1 cellular context compared by ENCODE assay signal in the genomic region with DNA sequence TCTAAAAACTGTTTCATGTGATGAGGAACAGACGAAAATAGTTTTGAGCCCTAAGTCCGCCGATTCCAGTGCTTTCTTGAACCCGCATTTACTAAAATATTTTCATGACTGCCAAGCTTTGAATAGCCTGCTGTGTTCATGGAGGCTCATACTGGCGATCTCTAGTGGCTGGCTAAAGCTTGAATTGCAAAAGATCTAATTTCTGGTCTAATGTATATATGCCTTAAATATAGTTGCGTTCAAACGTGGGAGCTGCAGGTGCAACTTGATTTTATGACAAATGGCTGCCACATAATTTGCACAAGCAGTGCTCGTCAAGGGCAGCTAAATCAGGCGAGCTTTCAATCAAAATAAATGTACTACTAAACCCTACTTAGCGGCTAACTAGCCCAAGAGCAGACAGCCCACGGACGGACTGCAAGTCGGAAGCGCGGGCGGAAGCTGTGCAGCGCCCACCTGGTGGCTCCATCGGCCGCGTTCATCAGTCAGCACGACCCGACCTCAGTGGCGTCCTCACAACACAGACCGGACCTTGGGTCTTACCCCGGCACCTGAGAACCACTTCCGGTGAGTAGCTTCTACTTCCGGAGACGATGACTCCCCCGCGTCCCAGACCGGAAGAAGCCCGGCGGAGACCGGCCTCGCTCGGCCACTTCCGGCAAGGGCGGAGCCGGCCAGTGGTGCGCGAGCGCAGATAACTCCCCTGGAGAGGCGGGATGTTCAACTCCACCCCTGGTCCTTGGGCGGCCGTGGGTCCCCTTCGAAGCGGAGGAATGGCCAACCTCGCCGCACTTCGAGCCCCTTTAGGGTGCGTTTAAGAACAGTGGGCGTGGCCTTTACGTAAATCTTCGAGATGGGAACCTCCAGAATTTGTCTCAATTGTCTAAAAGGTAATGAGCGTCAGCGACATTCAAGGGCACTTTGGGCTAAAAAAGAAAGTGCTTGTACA.
A peak's percentile ranks its signal among the peaks of the same experiment; 100 is the strongest.
TF ChIP-seq lines count a peak whose summit lies in the region.

No MANE protein-coding gene starts in this region.

TF ChIP-seq in K562, 482 proteins besides CTCF, POLR2A, EP300 and RAD21 (continued from another document and continues in another):
- TF ChIP-seq, protein P1, sequence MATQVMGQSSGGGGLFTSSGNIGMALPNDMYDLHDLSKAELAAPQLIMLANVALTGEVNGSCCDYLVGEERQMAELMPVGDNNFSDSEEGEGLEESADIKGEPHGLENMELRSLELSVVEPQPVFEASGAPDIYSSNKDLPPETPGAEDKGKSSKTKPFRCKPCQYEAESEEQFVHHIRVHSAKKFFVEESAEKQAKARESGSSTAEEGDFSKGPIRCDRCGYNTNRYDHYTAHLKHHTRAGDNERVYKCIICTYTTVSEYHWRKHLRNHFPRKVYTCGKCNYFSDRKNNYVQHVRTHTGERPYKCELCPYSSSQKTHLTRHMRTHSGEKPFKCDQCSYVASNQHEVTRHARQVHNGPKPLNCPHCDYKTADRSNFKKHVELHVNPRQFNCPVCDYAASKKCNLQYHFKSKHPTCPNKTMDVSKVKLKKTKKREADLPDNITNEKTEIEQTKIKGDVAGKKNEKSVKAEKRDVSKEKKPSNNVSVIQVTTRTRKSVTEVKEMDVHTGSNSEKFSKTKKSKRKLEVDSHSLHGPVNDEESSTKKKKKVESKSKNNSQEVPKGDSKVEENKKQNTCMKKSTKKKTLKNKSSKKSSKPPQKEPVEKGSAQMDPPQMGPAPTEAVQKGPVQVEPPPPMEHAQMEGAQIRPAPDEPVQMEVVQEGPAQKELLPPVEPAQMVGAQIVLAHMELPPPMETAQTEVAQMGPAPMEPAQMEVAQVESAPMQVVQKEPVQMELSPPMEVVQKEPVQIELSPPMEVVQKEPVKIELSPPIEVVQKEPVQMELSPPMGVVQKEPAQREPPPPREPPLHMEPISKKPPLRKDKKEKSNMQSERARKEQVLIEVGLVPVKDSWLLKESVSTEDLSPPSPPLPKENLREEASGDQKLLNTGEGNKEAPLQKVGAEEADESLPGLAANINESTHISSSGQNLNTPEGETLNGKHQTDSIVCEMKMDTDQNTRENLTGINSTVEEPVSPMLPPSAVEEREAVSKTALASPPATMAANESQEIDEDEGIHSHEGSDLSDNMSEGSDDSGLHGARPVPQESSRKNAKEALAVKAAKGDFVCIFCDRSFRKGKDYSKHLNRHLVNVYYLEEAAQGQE (CRISPR knock-in tag; IDR thresholded peaks at IDR 0.05; ENCODE audit: low read depth), result peak; percentile 76
- peak; percentile 69; the same call in 1 of the 2 replicates for TF ChIP-seq RB1 (IDR thresholded peaks at IDR 0.05; ENCODE audit: low read depth)
- TF ChIP-seq, protein P2, sequence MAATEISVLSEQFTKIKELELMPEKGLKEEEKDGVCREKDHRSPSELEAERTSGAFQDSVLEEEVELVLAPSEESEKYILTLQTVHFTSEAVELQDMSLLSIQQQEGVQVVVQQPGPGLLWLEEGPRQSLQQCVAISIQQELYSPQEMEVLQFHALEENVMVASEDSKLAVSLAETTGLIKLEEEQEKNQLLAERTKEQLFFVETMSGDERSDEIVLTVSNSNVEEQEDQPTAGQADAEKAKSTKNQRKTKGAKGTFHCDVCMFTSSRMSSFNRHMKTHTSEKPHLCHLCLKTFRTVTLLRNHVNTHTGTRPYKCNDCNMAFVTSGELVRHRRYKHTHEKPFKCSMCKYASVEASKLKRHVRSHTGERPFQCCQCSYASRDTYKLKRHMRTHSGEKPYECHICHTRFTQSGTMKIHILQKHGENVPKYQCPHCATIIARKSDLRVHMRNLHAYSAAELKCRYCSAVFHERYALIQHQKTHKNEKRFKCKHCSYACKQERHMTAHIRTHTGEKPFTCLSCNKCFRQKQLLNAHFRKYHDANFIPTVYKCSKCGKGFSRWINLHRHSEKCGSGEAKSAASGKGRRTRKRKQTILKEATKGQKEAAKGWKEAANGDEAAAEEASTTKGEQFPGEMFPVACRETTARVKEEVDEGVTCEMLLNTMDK (IDR thresholded peaks at IDR 0.05; ENCODE audit: borderline replicate concordance, insufficient read depth, low read depth, low read length, poor library complexity, severe bottlenecking), result peak; percentile 74
- no peak for TF ChIP-seq XRCC3 (IDR thresholded peaks at IDR 0.05)
- no peak for TF ChIP-seq CBFA2T2 (conservative IDR thresholded peaks at IDR 0.05)
- TF ChIP-seq IRF2 (CRISPR knock-in tag; IDR thresholded peaks at IDR 0.05), result no peak
- no peak for TF ChIP-seq MTF1 (CRISPR knock-in tag; IDR thresholded peaks at IDR 0.05; ENCODE audit: borderline replicate concordance)
- TF ChIP-seq HMG20B (CRISPR knock-in tag; IDR thresholded peaks at IDR 0.05), result 0 out of 2 replicates have a peak, but pooled peaks have one; percentile 33
- TF ChIP-seq TGIF2 (CRISPR knock-in tag; IDR thresholded peaks at IDR 0.05), result no peak
- TF ChIP-seq TEAD4 (IDR thresholded peaks at IDR 0.05; ENCODE audit: low read length), result no peak; the same call in none of the 2 replicates
- TF ChIP-seq TEAD4 (CRISPR knock-in tag; IDR thresholded peaks at IDR 0.05; ENCODE audit: borderline replicate concordance), result no peak
- TF ChIP-seq DNMT1 (IDR thresholded peaks at IDR 0.05), result peak; percentile 91; the same call in 1 of the 2 replicates
- peak in 1 of 2 experiments; percentile 71; a peak in 2 of 4 replicates for TF ChIP-seq RCOR1 (IDR thresholded peaks at IDR 0.05; ENCODE audit: borderline replicate concordance in 1 of 2, low read depth in 2 of 2, low read length in 2 of 2)
- TF ChIP-seq ZBTB8A (IDR thresholded peaks at IDR 0.05; ENCODE audit: partially characterized antibody), result no peak
- TF ChIP-seq, protein P3, sequence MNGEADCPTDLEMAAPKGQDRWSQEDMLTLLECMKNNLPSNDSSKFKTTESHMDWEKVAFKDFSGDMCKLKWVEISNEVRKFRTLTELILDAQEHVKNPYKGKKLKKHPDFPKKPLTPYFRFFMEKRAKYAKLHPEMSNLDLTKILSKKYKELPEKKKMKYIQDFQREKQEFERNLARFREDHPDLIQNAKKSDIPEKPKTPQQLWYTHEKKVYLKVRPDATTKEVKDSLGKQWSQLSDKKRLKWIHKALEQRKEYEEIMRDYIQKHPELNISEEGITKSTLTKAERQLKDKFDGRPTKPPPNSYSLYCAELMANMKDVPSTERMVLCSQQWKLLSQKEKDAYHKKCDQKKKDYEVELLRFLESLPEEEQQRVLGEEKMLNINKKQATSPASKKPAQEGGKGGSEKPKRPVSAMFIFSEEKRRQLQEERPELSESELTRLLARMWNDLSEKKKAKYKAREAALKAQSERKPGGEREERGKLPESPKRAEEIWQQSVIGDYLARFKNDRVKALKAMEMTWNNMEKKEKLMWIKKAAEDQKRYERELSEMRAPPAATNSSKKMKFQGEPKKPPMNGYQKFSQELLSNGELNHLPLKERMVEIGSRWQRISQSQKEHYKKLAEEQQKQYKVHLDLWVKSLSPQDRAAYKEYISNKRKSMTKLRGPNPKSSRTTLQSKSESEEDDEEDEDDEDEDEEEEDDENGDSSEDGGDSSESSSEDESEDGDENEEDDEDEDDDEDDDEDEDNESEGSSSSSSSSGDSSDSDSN (IDR thresholded peaks at IDR 0.05; ENCODE audit: borderline replicate concordance in 1 of 2, low read depth in 2 of 2, low read length in 2 of 2), result no peak
- TF ChIP-seq CBX8 (IDR thresholded peaks at IDR 0.05; ENCODE audit: borderline replicate concordance, extremely low read depth, low read depth, low read length, poor library complexity, severe bottlenecking), result no peak
- TF ChIP-seq, protein P4, sequence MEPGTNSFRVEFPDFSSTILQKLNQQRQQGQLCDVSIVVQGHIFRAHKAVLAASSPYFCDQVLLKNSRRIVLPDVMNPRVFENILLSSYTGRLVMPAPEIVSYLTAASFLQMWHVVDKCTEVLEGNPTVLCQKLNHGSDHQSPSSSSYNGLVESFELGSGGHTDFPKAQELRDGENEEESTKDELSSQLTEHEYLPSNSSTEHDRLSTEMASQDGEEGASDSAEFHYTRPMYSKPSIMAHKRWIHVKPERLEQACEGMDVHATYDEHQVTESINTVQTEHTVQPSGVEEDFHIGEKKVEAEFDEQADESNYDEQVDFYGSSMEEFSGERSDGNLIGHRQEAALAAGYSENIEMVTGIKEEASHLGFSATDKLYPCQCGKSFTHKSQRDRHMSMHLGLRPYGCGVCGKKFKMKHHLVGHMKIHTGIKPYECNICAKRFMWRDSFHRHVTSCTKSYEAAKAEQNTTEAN (CRISPR knock-in tag; IDR thresholded peaks at IDR 0.05), result no peak
- TF ChIP-seq RFX1 (IDR thresholded peaks at IDR 0.05), result no peak
- no peak for TF ChIP-seq ZNF239 (CRISPR knock-in tag; IDR thresholded peaks at IDR 0.05)
- no peak for TF ChIP-seq NCOA2 (IDR thresholded peaks at IDR 0.05; ENCODE audit: partially characterized antibody in 2 of 2)
- peak; percentile 21; the same call in 1 of the 2 replicates for TF ChIP-seq OTX1 (CRISPR knock-in tag; IDR thresholded peaks at IDR 0.05)
- TF ChIP-seq, protein P5, sequence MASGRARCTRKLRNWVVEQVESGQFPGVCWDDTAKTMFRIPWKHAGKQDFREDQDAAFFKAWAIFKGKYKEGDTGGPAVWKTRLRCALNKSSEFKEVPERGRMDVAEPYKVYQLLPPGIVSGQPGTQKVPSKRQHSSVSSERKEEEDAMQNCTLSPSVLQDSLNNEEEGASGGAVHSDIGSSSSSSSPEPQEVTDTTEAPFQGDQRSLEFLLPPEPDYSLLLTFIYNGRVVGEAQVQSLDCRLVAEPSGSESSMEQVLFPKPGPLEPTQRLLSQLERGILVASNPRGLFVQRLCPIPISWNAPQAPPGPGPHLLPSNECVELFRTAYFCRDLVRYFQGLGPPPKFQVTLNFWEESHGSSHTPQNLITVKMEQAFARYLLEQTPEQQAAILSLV (tag; IDR thresholded peaks at IDR 0.05), result no peak
- TF ChIP-seq PTRF (tag; IDR thresholded peaks at IDR 0.05), result no peak
- TF ChIP-seq SOX6 (IDR thresholded peaks at IDR 0.05), result peak; percentile 74
- TF ChIP-seq POLR3G (IDR thresholded peaks at IDR 0.05; ENCODE audit: extremely low read depth, insufficient read length, insufficient replicate concordance), result no peak
- TF ChIP-seq, protein P6, sequence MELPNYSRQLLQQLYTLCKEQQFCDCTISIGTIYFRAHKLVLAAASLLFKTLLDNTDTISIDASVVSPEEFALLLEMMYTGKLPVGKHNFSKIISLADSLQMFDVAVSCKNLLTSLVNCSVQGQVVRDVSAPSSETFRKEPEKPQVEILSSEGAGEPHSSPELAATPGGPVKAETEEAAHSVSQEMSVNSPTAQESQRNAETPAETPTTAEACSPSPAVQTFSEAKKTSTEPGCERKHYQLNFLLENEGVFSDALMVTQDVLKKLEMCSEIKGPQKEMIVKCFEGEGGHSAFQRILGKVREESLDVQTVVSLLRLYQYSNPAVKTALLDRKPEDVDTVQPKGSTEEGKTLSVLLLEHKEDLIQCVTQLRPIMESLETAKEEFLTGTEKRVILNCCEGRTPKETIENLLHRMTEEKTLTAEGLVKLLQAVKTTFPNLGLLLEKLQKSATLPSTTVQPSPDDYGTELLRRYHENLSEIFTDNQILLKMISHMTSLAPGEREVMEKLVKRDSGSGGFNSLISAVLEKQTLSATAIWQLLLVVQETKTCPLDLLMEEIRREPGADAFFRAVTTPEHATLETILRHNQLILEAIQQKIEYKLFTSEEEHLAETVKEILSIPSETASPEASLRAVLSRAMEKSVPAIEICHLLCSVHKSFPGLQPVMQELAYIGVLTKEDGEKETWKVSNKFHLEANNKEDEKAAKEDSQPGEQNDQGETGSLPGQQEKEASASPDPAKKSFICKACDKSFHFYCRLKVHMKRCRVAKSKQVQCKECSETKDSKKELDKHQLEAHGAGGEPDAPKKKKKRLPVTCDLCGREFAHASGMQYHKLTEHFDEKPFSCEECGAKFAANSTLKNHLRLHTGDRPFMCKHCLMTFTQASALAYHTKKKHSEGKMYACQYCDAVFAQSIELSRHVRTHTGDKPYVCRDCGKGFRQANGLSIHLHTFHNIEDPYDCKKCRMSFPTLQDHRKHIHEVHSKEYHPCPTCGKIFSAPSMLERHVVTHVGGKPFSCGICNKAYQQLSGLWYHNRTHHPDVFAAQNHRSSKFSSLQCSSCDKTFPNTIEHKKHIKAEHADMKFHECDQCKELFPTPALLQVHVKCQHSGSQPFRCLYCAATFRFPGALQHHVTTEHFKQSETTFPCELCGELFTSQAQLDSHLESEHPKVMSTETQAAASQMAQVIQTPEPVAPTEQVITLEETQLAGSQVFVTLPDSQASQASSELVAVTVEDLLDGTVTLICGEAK (IDR thresholded peaks at IDR 0.05), result peak; percentile 99
- TF ChIP-seq, protein P6 (CRISPR knock-in tag; IDR thresholded peaks at IDR 0.05), result no peak
- TF ChIP-seq LCOR (CRISPR knock-in tag; IDR thresholded peaks at IDR 0.05), result peak; percentile 70; the same call in 1 of the 2 replicates
- TF ChIP-seq SMARCB1 (IDR thresholded peaks at IDR 0.05; ENCODE audit: insufficient read length, low read depth), result no peak
- TF ChIP-seq HNRNPH1 (optimal IDR thresholded peaks at IDR 0.05; ENCODE audit: low read depth, low read length), result no peak
- TF ChIP-seq ZNF133 (CRISPR knock-in tag; IDR thresholded peaks at IDR 0.05), result no peak
- TF ChIP-seq, protein P7, sequence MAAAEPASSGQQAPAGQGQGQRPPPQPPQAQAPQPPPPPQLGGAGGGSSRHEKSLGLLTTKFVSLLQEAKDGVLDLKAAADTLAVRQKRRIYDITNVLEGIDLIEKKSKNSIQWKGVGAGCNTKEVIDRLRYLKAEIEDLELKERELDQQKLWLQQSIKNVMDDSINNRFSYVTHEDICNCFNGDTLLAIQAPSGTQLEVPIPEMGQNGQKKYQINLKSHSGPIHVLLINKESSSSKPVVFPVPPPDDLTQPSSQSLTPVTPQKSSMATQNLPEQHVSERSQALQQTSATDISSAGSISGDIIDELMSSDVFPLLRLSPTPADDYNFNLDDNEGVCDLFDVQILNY (CRISPR knock-in tag; IDR thresholded peaks at IDR 0.05), result no peak
- TF ChIP-seq TEAD2 (tag; IDR thresholded peaks at IDR 0.05), result no peak
- TF ChIP-seq KDM2B (CRISPR knock-in tag; IDR thresholded peaks at IDR 0.05), result no peak
- peak; percentile 59 for TF ChIP-seq CBX1 (IDR thresholded peaks at IDR 0.05; ENCODE audit: low read depth)
